ENCODE assay signal across 1 cellular context in genomic region chr7:137820156-137820555, GRCh38.
TF ChIP-seq lines count a peak whose summit lies in the region.

No MANE protein-coding gene starts in this region.

TF ChIP-seq in IMR-90, 13 proteins besides CTCF, POLR2A, EP300 and RAD21 (continued from another document):
- TF ChIP-seq ELK1 (IDR thresholded peaks at IDR 0.05; ENCODE audit: borderline replicate concordance, low read depth, low read length) (no peak), RFX5 (IDR thresholded peaks at IDR 0.05; ENCODE audit: low read depth, low read length) (no peak), USF2 (IDR thresholded peaks at IDR 0.05; ENCODE audit: low read depth, low read length) (no peak), CEBPB (IDR thresholded peaks at IDR 0.05; ENCODE audit: low read depth, low read length) (no peak)
